ENCODE assay signal across 10 cellular contexts in genomic region chr11:850777-851762, GRCh38. TPM values are rescaled to one million over a fixed set of nuclear protein-coding genes. Genes with fewer than 3 reads are reported as not detected.
DNase-seq lines count a peak whose midpoint lies in the region; ATAC-seq and TF ChIP-seq lines count a peak whose summit lies in the region.
"Had no signal": no experiment of that assay in that cellular context is flagged by ENCODE, and none has a peak within 500 bp of the region (broad histone marks: within the 10 kb centered on the region; RNA-seq: fewer than 3 reads in every experiment).

No MANE protein-coding gene starts in this region.

- peak overlapping the region; percentile 80 for H3K9ac ChIP-seq in NT2/D1 (ENCODE audit: insufficient read length, low read depth)

- H3K27ac ChIP-seq in cardiac muscle cell: no peak overlapping the region

- intact Hi-C loops in Right ventricle myocardium inferior (cut with DNase I): no loop called here

- peak overlapping the region; percentile 75 for H3K4me3 ChIP-seq in cardiac muscle cell
- peak overlapping the region; percentile 75 for H3K4me3 ChIP-seq in NT2/D1 (ENCODE audit: insufficient read length, low read depth)
- H3K4me3 ChIP-seq in foreskin fibroblast (ENCODE audit: low read depth in 1 of 2, low read length in 2 of 2): peak overlapping the region; percentile 32 to 55

- H3K36me3 ChIP-seq in cardiac muscle cell: no peaks in the 10 kb centered on the region
- peaks cover 37% of the 10 kb centered on the region for H3K36me3 ChIP-seq in NT2/D1 (ENCODE audit: insufficient read depth, insufficient read length, low read length)

- H3K27me3 ChIP-seq in cardiac muscle cell: no peaks in the 10 kb centered on the region
- no peaks in the 10 kb centered on the region for H3K27me3 ChIP-seq in NT2/D1 (ENCODE audit: insufficient read depth, insufficient read length)

- peak; percentile 18 for TF ChIP-seq CTCF in cardiac muscle cell (IDR thresholded peaks at IDR 0.05; ENCODE audit: low read depth, low read length)
- peak; percentile 6 for TF ChIP-seq CTCF in foreskin fibroblast (IDR thresholded peaks at IDR 0.05; ENCODE audit: low read depth, low read length)

- H3K4me1 ChIP-seq in cardiac muscle cell (ENCODE audit: low read depth) (peaks cover 15% of the 10 kb centered on the region), NT2/D1 (ENCODE audit: insufficient read depth, insufficient read length) (peaks cover 58% of the 10 kb centered on the region)

- H3K9me3 ChIP-seq in cardiac muscle cell (ENCODE audit: low read depth) (no peaks in the 10 kb centered on the region), NT2/D1 (ENCODE audit: insufficient read depth, low read length) (no peaks in the 10 kb centered on the region)
- H3K9me3 ChIP-seq: esophagus muscularis mucosa had no signal

- ATAC-seq in Right ventricle myocardium inferior (no peak), GM18870 (IDR thresholded peaks at IDR 0.05; ENCODE audit: unreplicated experiment) (no peak)

- DNase-seq in cardiac muscle cell (ENCODE audit: low read depth in 1 of 2, low spot score in 1 of 2): no peak
- DNase-seq in Right ventricle myocardium inferior (ENCODE audit: missing footprints): no peak
- no peak for DNase-seq in NT2/D1 (ENCODE audit: low read depth, low spot score)
- peak in 1 of 2 donors; percentile 47 for DNase-seq in foreskin fibroblast
- no peak for DNase-seq in inferior parietal cortex (ENCODE audit: extremely low spot score)
- no peak for DNase-seq in NCI-H1436 treated with DMSO at 0.1 percent for 48 hours (lab: John Stamatoyannopoulos, UW)
- DNase-seq in RPMI8226: no peak
- DNase-seq: activated T-cell treated with anti-CD3 and anti-CD28 coated beads for 4 hours had no signal

RNA-seq across cellular contexts. Expression of gene TSPAN4, which starts 8.4 kb away (rescaled TPM):
- 85.3 and 140 TPM in 2 replicates for total RNA-seq in cardiac muscle cell
- 79.1 and 125 TPM in 2 replicates for polyA plus RNA-seq in cardiac muscle cell
- 43.8 TPM for total RNA-seq in Right ventricle myocardium inferior

RNA-seq across cellular contexts. Expression of gene POLR2L, which starts 8.7 kb away (rescaled TPM):
- total RNA-seq in cardiac muscle cell (67.3 and 152 TPM in 2 replicates), Right ventricle myocardium inferior (298 TPM)
- 317 and 482 TPM in 2 replicates for polyA plus RNA-seq in cardiac muscle cell

RNA-seq across cellular contexts. Expression of gene CD151, which starts 18.3 kb away (rescaled TPM):
- total RNA-seq in cardiac muscle cell (146 and 177 TPM in 2 replicates), Right ventricle myocardium inferior (462 TPM)
- polyA plus RNA-seq in cardiac muscle cell: 210 and 290 TPM in 2 replicates

RNA-seq across cellular contexts. Expression of gene CRACR2B, which starts 23.4 kb away (rescaled TPM):
- total RNA-seq in cardiac muscle cell (43.9 and 91.0 TPM in 2 replicates), Right ventricle myocardium inferior (24.3 TPM)
- polyA plus RNA-seq in cardiac muscle cell: 84.5 and 113 TPM in 2 replicates

RNA-seq across cellular contexts. Expression of gene PNPLA2, which starts 32.4 kb away (rescaled TPM):
- total RNA-seq in cardiac muscle cell (59.9 and 99.9 TPM in 2 replicates), Right ventricle myocardium inferior (321 TPM)
- 81.6 and 91.1 TPM in 2 replicates for polyA plus RNA-seq in cardiac muscle cell
